Comparison of ENCODE assay signal across 8 cellular contexts in genomic region chr22:22110548-22111266, GRCh38.
DNase-seq lines count a peak whose midpoint lies in the region; ATAC-seq, FAIRE-seq and TF ChIP-seq lines count a peak whose summit lies in the region.

No MANE protein-coding gene starts in this region.

- H3K4me3 Mint-ChIP-seq in memory B cell = peak overlapping the region; percentile 77
- H3K4me3 Mint-ChIP-seq in type B pancreatic cell = no peak overlapping the region

- H3K27me3 Mint-ChIP-seq in memory B cell (no peaks in the 10 kb centered on the region), type B pancreatic cell (peaks cover 24% of the 10 kb centered on the region)

- H3K27ac Mint-ChIP-seq in memory B cell (peak overlapping the region; percentile 83), type B pancreatic cell (no peak overlapping the region)

- peak; percentile 92 for FAIRE-seq in GM19239 (lab: Jason Lieb, UNC)
- FAIRE-seq in RCC 7860 (lab: Jason Lieb, UNC) = peak; percentile 71

- ATAC-seq in HG03159 (IDR thresholded peaks at IDR 0.05; ENCODE audit: unreplicated experiment) (peak; percentile 93), memory B cell (ENCODE audit: low read depth) (peak; percentile 97)

- peak; percentile 70 for TF ChIP-seq CTCF in type B pancreatic cell (conservative IDR thresholded peaks at IDR 0.05)

- peaks cover 40% of the 10 kb centered on the region for H3K4me1 Mint-ChIP-seq in memory B cell
- peaks cover 5% of the 10 kb centered on the region for H3K4me1 Mint-ChIP-seq in type B pancreatic cell (ENCODE audit: unreplicated experiment)

- H3K9me3 Mint-ChIP-seq in memory B cell (no peaks in the 10 kb centered on the region), type B pancreatic cell (no peaks in the 10 kb centered on the region)

- DNase-seq in NCI-H2227 (lab: John Stamatoyannopoulos, UW; ENCODE audit: unreplicated experiment) = peak; percentile 42
- no peak for DNase-seq in NCI-H2227 treated with DMSO at 0.1 percent for 48 hours (lab: John Stamatoyannopoulos, UW)
- DNase-seq in GM19239 (ENCODE audit: insufficient read length, low spot score) = peak; percentile 79
- DNase-seq in RCC 7860 (ENCODE audit: low spot score) = peak; percentile 68
- DNase-seq in cerebellum (ENCODE audit: low spot score) = peak; percentile 21
- peak; percentile 90 to 92 for DNase-seq in memory B cell (ENCODE audit: low spot score in 2 of 2)
- no peak for DNase-seq in type B pancreatic cell (ENCODE audit: extremely low spot score, unreplicated experiment)

- H3K36me3 Mint-ChIP-seq in memory B cell = no peaks in the 10 kb centered on the region
- H3K36me3 Mint-ChIP-seq in type B pancreatic cell = no peaks in the 10 kb centered on the region

Comparison
In these comparisons a context has a peak if more than half of its experiments do, and no peak if none do; other contexts are left out.
1. DNase-seq: peak in NCI-H2227 (single experiment), GM19239 (single experiment), RCC 7860 (single experiment), cerebellum (single experiment) and memory B cell (2 of 2); none in NCI-H2227 treated with DMSO at 0.1 percent for 48 hours (single experiment) and type B pancreatic cell (single experiment).